Comparison of ENCODE assay signal across 13 cellular contexts in genomic region chr2:35035883-35036282, GRCh38.
A peak's percentile ranks its signal among the peaks of the same experiment; 100 is the strongest.
DNase-seq lines count a peak whose midpoint lies in the region; TF ChIP-seq lines count a peak whose summit lies in the region.
"Had no signal": no experiment of that assay in that cellular context is flagged by ENCODE, and none has a peak within 500 bp of the region (broad histone marks: within the 10 kb centered on the region; RNA-seq: fewer than 3 reads in every experiment).

No MANE protein-coding gene starts in this region.

- H3K9me3 ChIP-seq in OCI-LY7 (ENCODE audit: low read length) (no peaks in the 10 kb centered on the region), Karpas-422 (ENCODE audit: low read length) (peaks cover 25% of the 10 kb centered on the region)

- H3K4me2 ChIP-seq in OCI-LY7 (ENCODE audit: low read length) (no peak overlapping the region), Karpas-422 (ENCODE audit: low read depth, low read length, poor library complexity, severe bottlenecking) (no peak overlapping the region)

- H2AFZ ChIP-seq in OCI-LY7 (ENCODE audit: low read length) (no peak overlapping the region), Karpas-422 (ENCODE audit: low read length) (no peak overlapping the region)

- POLR2A ChIA-PET in OCI-LY7 (lab: Charles Lee), result no interaction called here

- H4K20me1 ChIP-seq in OCI-LY7 (ENCODE audit: insufficient read depth, low read length) (no peaks in the 10 kb centered on the region), Karpas-422 (ENCODE audit: insufficient read depth, low read depth, low read length) (no peaks in the 10 kb centered on the region)

- DNase-seq in H7, result peak; percentile 1
- no peak for DNase-seq in OCI-LY7 (ENCODE audit: low spot score)
- DNase-seq in epithelial cell of proximal tubule (ENCODE audit: low read depth), result no peak
- no peak for DNase-seq in stimulated activated CD4-positive, alpha-beta T cell treated with anti-CD3 and anti-CD28 coated beads, Interleukin-4, amount 100 ng/mL, for 24 hours
- no peak for DNase-seq in Karpas-422
- no peak for DNase-seq in NCI-H1092 treated with DMSO at 0.1 percent for 48 hours (lab: John Stamatoyannopoulos, UW)
- no peak for DNase-seq in T-helper 2 cell
- DNase-seq: activated B cell treated with CpG ODN at 0.5 μM for 24 hours; Kasumi-1; NCI-H226; stimulated activated CD4-positive, alpha-beta T cell treated with anti-CD3 and anti-CD28 coated beads, Interleukin-15, amount 100 ng/mL, for 24 hours had no signal

- H3K36me3 ChIP-seq in H7 (replicated peaks; ENCODE audit: control insufficient read depth, insufficient read depth, low read length), result no peaks in the 10 kb centered on the region
- H3K36me3 ChIP-seq in OCI-LY7 (ENCODE audit: insufficient read depth, low read length), result no peaks in the 10 kb centered on the region
- H3K36me3 ChIP-seq in Karpas-422 (ENCODE audit: insufficient read depth, low read length), result no peaks in the 10 kb centered on the region

- H3K9ac ChIP-seq in Karpas-422 (ENCODE audit: low read length), result no peak overlapping the region

- no peaks in the 10 kb centered on the region for H3K9me2 ChIP-seq in OCI-LY7 (ENCODE audit: insufficient read depth, low read length)
- no peaks in the 10 kb centered on the region for H3K9me2 ChIP-seq in Karpas-422 (replicated peaks; ENCODE audit: insufficient read depth, low read length)

- TF ChIP-seq CTCF in 22Rv1 (IDR thresholded peaks at IDR 0.05) (peak; percentile 62), OCI-LY7 (conservative IDR thresholded peaks at IDR 0.05; ENCODE audit: low read length) (peak; percentile 61), epithelial cell of proximal tubule (conservative IDR thresholded peaks at IDR 0.05; ENCODE audit: low read depth, low read length) (peak; percentile 42)

- H3K4me3 ChIP-seq in H7 (ENCODE audit: insufficient read depth, low read depth, low read length) (no peak overlapping the region), OCI-LY7 (ENCODE audit: low read depth, low read length, poor library complexity, severe bottlenecking) (no peak overlapping the region), epithelial cell of proximal tubule (ENCODE audit: low read depth, low read length) (no peak overlapping the region), Karpas-422 (ENCODE audit: low read length) (no peak overlapping the region)
- H3K4me3 ChIP-seq: coronary artery had no signal

- H3K27ac ChIP-seq in 22Rv1 (no peak overlapping the region), OCI-LY7 (ENCODE audit: low read depth, low read length, poor library complexity, severe bottlenecking) (no peak overlapping the region), Karpas-422 (ENCODE audit: low read length) (no peak overlapping the region)
- H3K27ac ChIP-seq: coronary artery had no signal

- BruUV-seq in OCI-LY7 (replicated peaks; lab: Mats Ljungman, UMichigan), result no TSS peak

- H3K79me2 ChIP-seq in OCI-LY7 (ENCODE audit: insufficient read depth, low read depth, low read length) (no peaks in the 10 kb centered on the region), Karpas-422 (ENCODE audit: low read length) (no peaks in the 10 kb centered on the region)

- H3K4me1 ChIP-seq in OCI-LY7 (ENCODE audit: insufficient read depth, low read length, poor library complexity, severe bottlenecking) (no peaks in the 10 kb centered on the region), Karpas-422 (ENCODE audit: low read length) (no peaks in the 10 kb centered on the region)

- intact Hi-C loops in OCI-LY7 (cut with micrococcal nuclease; ENCODE audit: unreplicated experiment), result no loop called here

- CTCF ChIA-PET in OCI-LY7 (lab: Charles Lee; ENCODE audit: unreplicated experiment), result no interaction called here

- H3K27me3 ChIP-seq in H7 (ENCODE audit: control insufficient read depth, insufficient read depth, low read length), result no peaks in the 10 kb centered on the region
- no peaks in the 10 kb centered on the region for H3K27me3 ChIP-seq in Karpas-422 (ENCODE audit: low read length)
